Comparison of ENCODE assay signal across 7 cellular contexts in the genomic region with DNA sequence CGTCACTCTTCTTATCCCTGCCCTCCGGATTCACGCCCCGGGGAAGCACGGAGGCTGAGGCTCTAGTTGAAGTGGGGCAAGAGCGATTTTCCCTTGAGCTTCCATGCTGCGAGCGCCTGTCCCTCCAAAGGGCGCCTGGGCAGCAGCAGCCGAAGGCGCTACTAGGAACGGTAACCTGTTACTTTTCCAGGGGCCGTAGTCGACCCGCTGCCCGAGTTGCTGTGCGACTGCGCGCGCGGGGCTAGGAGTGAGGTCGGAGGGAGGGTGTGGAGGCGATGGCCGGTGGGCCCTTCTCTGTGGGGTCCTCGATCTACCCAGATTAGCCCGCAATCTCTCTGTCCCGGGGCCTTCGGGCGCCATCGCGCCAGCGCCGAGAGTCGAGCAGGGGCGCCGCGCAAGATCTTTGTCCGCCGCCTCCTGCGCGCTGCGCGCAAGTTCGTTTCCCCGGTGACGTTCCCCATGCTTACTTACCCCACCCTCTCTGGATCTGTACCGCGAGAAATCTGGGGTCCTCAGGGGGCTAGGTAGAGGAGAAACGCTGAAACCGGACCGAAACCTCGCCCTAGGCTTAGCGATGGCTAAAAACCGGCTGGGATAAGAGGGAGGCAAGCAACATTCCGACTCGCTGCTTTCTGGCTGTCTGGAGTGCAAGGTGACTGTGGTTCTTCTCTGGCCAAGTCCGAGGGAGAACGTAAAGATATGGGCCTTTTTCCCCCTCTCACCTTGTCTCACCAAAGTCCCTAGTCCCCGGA. TPM values are rescaled to one million over a fixed set of nuclear protein-coding genes. Genes with fewer than 3 reads are reported as not detected.
DNase-seq lines count a peak whose midpoint lies in the region; ATAC-seq and TF ChIP-seq lines count a peak whose summit lies in the region.

No MANE protein-coding gene starts in this region.

- peaks cover 91% of the 10 kb centered on the region for H3K27me3 Mint-ChIP-seq in activated T-helper 1 cell treated with anti-CD3 and anti-CD28 coated beads, Interleukin-12 subunit alpha, Interleukin-12 subunit beta, Interleukin-2, Interleukin-4 antibody, amounts not matched to agents 30 ng/mL and 10 ng/mL and 1 ng/mL, durations not matched to agents 14 hours and 24 hours and 36 hours (ENCODE audit: insufficient read depth)

- H3K4me3 ChIP-seq in DOHH2 (ENCODE audit: low read length) (peak overlapping the region; percentile 79), Karpas-422 (ENCODE audit: low read length) (peak overlapping the region; percentile 63), iPS-11a (ENCODE audit: low read depth, low read length) (peak overlapping the region; percentile 50)

- no peak for DNase-seq in Karpas-422
- no peak for DNase-seq in activated T-helper 1 cell treated with anti-CD3 and anti-CD28 coated beads, Interleukin-12 subunit alpha, Interleukin-12 subunit beta, Interleukin-2, Interleukin-4 antibody, amounts not matched to agents 30 ng/mL and 10 ng/mL and 1 ng/mL, durations not matched to agents 14 hours and 24 hours and 36 hours (ENCODE audit: low spot score)
- DNase-seq in stimulated activated CD8-positive, alpha-beta memory T cell treated with anti-CD3 and anti-CD28 coated beads, Interleukin-4, amount 100 ng/mL, for 48 hours: peak; percentile 52

- H3K4me2 ChIP-seq in DOHH2 (ENCODE audit: low read length) (peak overlapping the region; percentile 97), Karpas-422 (ENCODE audit: low read depth, low read length, poor library complexity, severe bottlenecking) (peak overlapping the region; percentile 74)

- H3K79me2 ChIP-seq in DOHH2 (ENCODE audit: control insufficient read depth, low read length) (no peaks in the 10 kb centered on the region), Karpas-422 (ENCODE audit: low read length) (no peaks in the 10 kb centered on the region)

- H3K9me3 ChIP-seq in DOHH2 (ENCODE audit: control insufficient read depth, insufficient read depth, low read length): no peaks in the 10 kb centered on the region
- no peaks in the 10 kb centered on the region for H3K9me3 ChIP-seq in Karpas-422 (ENCODE audit: low read length)

- H3K9ac ChIP-seq in Karpas-422 (ENCODE audit: low read length): peak overlapping the region; percentile 48

- TF ChIP-seq CTCF in DOHH2 (IDR thresholded peaks at IDR 0.05; ENCODE audit: low read depth, low read length, poor library complexity, severe bottlenecking): no peak

- H3F3A ChIP-seq in DOHH2 (ENCODE audit: control insufficient read depth, insufficient read depth): no peaks in the 10 kb centered on the region; the same call in 1 of the 2 replicates

- H3K27ac ChIP-seq in DOHH2 (ENCODE audit: low read depth, low read length) (0 out of 2 replicates have a peak overlapping the region, but pooled peaks have one; percentile 67), Karpas-422 (ENCODE audit: low read length) (no peak overlapping the region)

- H3K4me1 Mint-ChIP-seq in activated T-helper 1 cell treated with anti-CD3 and anti-CD28 coated beads, Interleukin-12 subunit alpha, Interleukin-12 subunit beta, Interleukin-2, Interleukin-4 antibody, amounts not matched to agents 30 ng/mL and 10 ng/mL and 1 ng/mL, durations not matched to agents 14 hours and 24 hours and 36 hours (ENCODE audit: low read depth): peaks cover 40% of the 10 kb centered on the region

- H3K4me3 Mint-ChIP-seq in activated T-helper 1 cell treated with anti-CD3 and anti-CD28 coated beads, Interleukin-12 subunit alpha, Interleukin-12 subunit beta, Interleukin-2, Interleukin-4 antibody, amounts not matched to agents 30 ng/mL and 10 ng/mL and 1 ng/mL, durations not matched to agents 14 hours and 24 hours and 36 hours: peak overlapping the region; percentile 79

- H3K36me3 ChIP-seq in DOHH2 (ENCODE audit: control insufficient read depth, low read length): no peaks in the 10 kb centered on the region
- H3K36me3 ChIP-seq in Karpas-422 (ENCODE audit: insufficient read depth, low read length): no peaks in the 10 kb centered on the region

- intact Hi-C loops in activated T-helper 1 cell treated with anti-CD3 and anti-CD28 coated beads, Interleukin-12 subunit alpha, Interleukin-12 subunit beta, Interleukin-2, Interleukin-4 antibody, amounts not matched to agents 30 ng/mL and 10 ng/mL and 1 ng/mL, durations not matched to agents 14 hours and 24 hours and 36 hours (cut with micrococcal nuclease): loop anchor here (2.0 to 5.0 kb wide), 3 partner anchors 55 to 1285 kb away; a partner anchor contains a TSS

- H3K4me1 ChIP-seq in DOHH2 (ENCODE audit: control insufficient read depth, low read length) (peaks cover 28% of the 10 kb centered on the region), Karpas-422 (ENCODE audit: low read length) (peaks cover 23% of the 10 kb centered on the region)

- H3K36me3 Mint-ChIP-seq in activated T-helper 1 cell treated with anti-CD3 and anti-CD28 coated beads, Interleukin-12 subunit alpha, Interleukin-12 subunit beta, Interleukin-2, Interleukin-4 antibody, amounts not matched to agents 30 ng/mL and 10 ng/mL and 1 ng/mL, durations not matched to agents 14 hours and 24 hours and 36 hours (ENCODE audit: low read depth): peaks cover 5% of the 10 kb centered on the region

- no peaks in the 10 kb centered on the region for H3K9me3 Mint-ChIP-seq in activated T-helper 1 cell treated with anti-CD3 and anti-CD28 coated beads, Interleukin-12 subunit alpha, Interleukin-12 subunit beta, Interleukin-2, Interleukin-4 antibody, amounts not matched to agents 30 ng/mL and 10 ng/mL and 1 ng/mL, durations not matched to agents 14 hours and 24 hours and 36 hours

- no peaks in the 10 kb centered on the region for H3K9me2 ChIP-seq in DOHH2 (replicated peaks; ENCODE audit: control insufficient read depth, low read length)
- H3K9me2 ChIP-seq in Karpas-422 (replicated peaks; ENCODE audit: insufficient read depth, low read length): no peaks in the 10 kb centered on the region

- H4K20me1 ChIP-seq in DOHH2 (ENCODE audit: control insufficient read depth, insufficient read depth, low read depth, low read length): no peaks in the 10 kb centered on the region
- no peaks in the 10 kb centered on the region for H4K20me1 ChIP-seq in Karpas-422 (ENCODE audit: insufficient read depth, low read depth, low read length)

- peak overlapping the region; percentile 40 for H3K27ac Mint-ChIP-seq in activated T-helper 1 cell treated with anti-CD3 and anti-CD28 coated beads, Interleukin-12 subunit alpha, Interleukin-12 subunit beta, Interleukin-2, Interleukin-4 antibody, amounts not matched to agents 30 ng/mL and 10 ng/mL and 1 ng/mL, durations not matched to agents 14 hours and 24 hours and 36 hours

- ATAC-seq in HG02571 (IDR thresholded peaks at IDR 0.05; ENCODE audit: unreplicated experiment) (no peak), GM19328 (IDR thresholded peaks at IDR 0.05; ENCODE audit: unreplicated experiment) (no peak)

- H3K27me3 ChIP-seq in DOHH2 (ENCODE audit: control insufficient read depth, low read length): peaks cover 56% of the 10 kb centered on the region
- no peaks in the 10 kb centered on the region for H3K27me3 ChIP-seq in Karpas-422 (ENCODE audit: low read length)

- no peak overlapping the region; the same call in 1 of the 2 replicates for H2AFZ ChIP-seq in Karpas-422 (ENCODE audit: low read length)

RNA-seq across cellular contexts. Expression of a gene that starts 0.7 kb away (rescaled TPM):
- 7.1 and 7.7 TPM in 2 replicates for total RNA-seq in Karpas-422 (2014; rRNA removed; shearing (Covaris generic); ENCODE audit: low replicate concordance)
- total RNA-seq in activated T-helper 1 cell treated with anti-CD3 and anti-CD28 coated beads, Interleukin-12 subunit alpha, Interleukin-12 subunit beta, Interleukin-2, Interleukin-4 antibody, amounts not matched to agents 30 ng/mL and 10 ng/mL and 1 ng/mL, durations not matched to agents 14 hours and 24 hours and 36 hours: 4.7 and 5.3 TPM in 2 replicates

RNA-seq across cellular contexts. Expression of a gene that starts 47.2 kb away (rescaled TPM):
- total RNA-seq in Karpas-422 (2014; rRNA removed; shearing (Covaris generic); ENCODE audit: low replicate concordance): not detected in 2 replicates
- total RNA-seq in activated T-helper 1 cell treated with anti-CD3 and anti-CD28 coated beads, Interleukin-12 subunit alpha, Interleukin-12 subunit beta, Interleukin-2, Interleukin-4 antibody, amounts not matched to agents 30 ng/mL and 10 ng/mL and 1 ng/mL, durations not matched to agents 14 hours and 24 hours and 36 hours: not detected in 2 replicates
